In the genomic region with DNA sequence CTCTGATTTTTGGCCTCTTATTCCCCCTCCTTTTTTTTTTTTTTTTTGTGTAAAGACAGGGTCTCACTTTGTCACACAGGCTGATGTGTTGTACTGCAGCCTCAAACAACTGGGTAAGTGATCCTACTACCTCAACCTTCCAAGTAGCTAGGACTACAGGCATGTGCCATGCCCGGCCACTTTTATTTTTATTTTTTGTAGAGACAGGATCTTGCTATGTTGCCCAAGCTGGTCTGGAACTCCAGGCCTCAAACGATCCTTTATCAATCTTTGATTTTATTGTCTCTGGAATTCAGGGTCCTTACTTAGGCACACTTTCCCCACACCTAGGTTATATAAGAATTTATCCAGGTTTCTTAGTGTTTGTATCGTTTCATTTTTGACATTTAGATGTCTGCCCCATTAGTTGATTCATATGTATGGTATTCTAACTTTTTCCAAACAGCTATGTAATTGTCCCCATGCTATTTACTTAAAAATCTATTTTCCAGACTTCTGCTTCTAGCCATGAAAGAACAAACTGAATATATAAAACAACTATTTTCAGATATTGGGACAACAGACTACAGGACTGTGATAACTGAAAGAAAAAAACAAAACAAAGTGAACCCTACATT, we compare ENCODE assay signal across 17 cellular contexts. TPM values are rescaled to one million over a fixed set of nuclear protein-coding genes. Genes with fewer than 3 reads are reported as not detected.
A peak's percentile ranks its signal among the peaks of the same experiment; 100 is the strongest.
DNase-seq lines count a peak whose midpoint lies in the region; ATAC-seq, FAIRE-seq and TF ChIP-seq lines count a peak whose summit lies in the region.
"Had no signal": no experiment of that assay in that cellular context is flagged by ENCODE, and none has a peak within 500 bp of the region (broad histone marks: within the 10 kb centered on the region; RNA-seq: fewer than 3 reads in every experiment).

No MANE protein-coding gene starts in this region.

- H3K9ac ChIP-seq in GM23248 (peak overlapping the region; percentile 68), liver (ENCODE audit: low read depth in 1 of 2, low read length in 2 of 2) (peak overlapping the region in 1 of 2 donors; percentile 3)
- H3K9ac ChIP-seq: KMS-11 had no signal

- peaks cover 3% of the 10 kb centered on the region for H3K36me3 Mint-ChIP-seq in chondrocyte (ENCODE audit: low read depth)

- peak overlapping the region; percentile 79 for H3K4me2 ChIP-seq in GM23248 (ENCODE audit: unreplicated experiment)
- H3K4me2 ChIP-seq: KMS-11 had no signal

- no peak for FAIRE-seq in small intestine (lab: Jason Lieb, UNC)

- peak overlapping the region; percentile 68 for H3K27ac ChIP-seq in 22Rv1
- peak overlapping the region; percentile 82 for H3K27ac ChIP-seq in GM23248
- H3K27ac ChIP-seq in liver (ENCODE audit: low read depth in 1 of 2, low read length in 2 of 2) = peak overlapping the region; percentile 25 to 43
- H3K27ac ChIP-seq in small intestine (ENCODE audit: low read depth in 1 of 2, low read length in 1 of 2) = no peak overlapping the region
- H3K27ac ChIP-seq: KMS-11, ovary had no signal

- no peaks in the 10 kb centered on the region for H3K9me2 ChIP-seq in GM23248 (ENCODE audit: insufficient read depth)

- no peak for ATAC-seq in HG02973 (IDR thresholded peaks at IDR 0.05; ENCODE audit: unreplicated experiment)
- no peak for ATAC-seq in omental fat pad (ENCODE audit: low FRiP score)

- H2AFZ ChIP-seq in GM23248 = peak overlapping the region; percentile 40

- TF ChIP-seq RAD21 in liver (IDR thresholded peaks at IDR 0.05) = no peak

- WGBS in GM23248 (ENCODE audit: low coverage in 1 of 2, low lambda C conversion rate in 2 of 2, missing lambda C conversion rate in 2 of 2), 2 experiments = 22 to 24% methylated on average over 3 of the region's 3 CpGs
- WGBS in liver = 25% methylated on average over 3 of the region's 3 CpGs
- WGBS in small intestine, 3 donors = 28 to 46% (median 38%) methylated on average over 3 of the region's 3 CpGs

- H3K4me3 Mint-ChIP-seq in chondrocyte (ENCODE audit: unreplicated experiment) = peak overlapping the region; percentile 42

- H3K27me3 Mint-ChIP-seq in chondrocyte (ENCODE audit: low read depth) = no peaks in the 10 kb centered on the region

- H3K9me3 ChIP-seq in GM23248 (ENCODE audit: low read depth) = no peaks in the 10 kb centered on the region
- H3K9me3 ChIP-seq in liver (ENCODE audit: control insufficient read depth in 4 of 4, low read length in 3 of 4) = no peaks in the 10 kb centered on the region
- H3K9me3 ChIP-seq in small intestine (ENCODE audit: control insufficient read depth, low read depth) = no peaks in the 10 kb centered on the region
- H3K9me3 ChIP-seq: BE2C, ovary had no signal

- H3K27ac Mint-ChIP-seq in chondrocyte (ENCODE audit: unreplicated experiment) = peak overlapping the region; percentile 91

- peaks cover 34% of the 10 kb centered on the region for H3F3A ChIP-seq in GM23248 (ENCODE audit: insufficient read depth)

- H3K36me3 ChIP-seq in GM23248 (ENCODE audit: low read depth) (no peaks in the 10 kb centered on the region), liver (ENCODE audit: control insufficient read depth in 4 of 4, insufficient read depth in 3 of 4, low read depth in 1 of 4, low read length in 3 of 4) (no peaks in the 10 kb centered on the region), small intestine (ENCODE audit: control insufficient read depth in 2 of 2, insufficient read depth in 2 of 2, low read length in 2 of 2) (no peaks in the 10 kb centered on the region)
- H3K36me3 ChIP-seq: BE2C, ovary had no signal

- peaks cover 30% of the 10 kb centered on the region for H3K4me1 Mint-ChIP-seq in chondrocyte (ENCODE audit: low read depth)

- peak overlapping the region; percentile 69 for H3K4me3 ChIP-seq in GM23248
- H3K4me3 ChIP-seq in liver (ENCODE audit: low read depth in 1 of 3, low read length in 3 of 3) = no peak overlapping the region
- H3K4me3 ChIP-seq in small intestine (ENCODE audit: low read depth in 1 of 2, low read length in 2 of 2) = no peak overlapping the region
- H3K4me3 ChIP-seq: ovary had no signal

- H4K20me1 ChIP-seq in GM23248 (ENCODE audit: insufficient read depth) = no peaks in the 10 kb centered on the region

- H3K27me3 ChIP-seq in GM23248 (replicated peaks; ENCODE audit: insufficient read depth) = no peaks in the 10 kb centered on the region
- no peaks in the 10 kb centered on the region for H3K27me3 ChIP-seq in liver (ENCODE audit: control insufficient read depth in 4 of 4, insufficient read depth in 4 of 4, low read length in 3 of 4)
- no peaks in the 10 kb centered on the region for H3K27me3 ChIP-seq in small intestine (ENCODE audit: control insufficient read depth in 2 of 2, insufficient read depth in 2 of 2, low read length in 2 of 2)
- H3K27me3 ChIP-seq: BE2C, ovary had no signal

- TF ChIP-seq CTCF in 22Rv1 (IDR thresholded peaks at IDR 0.05) (no peak), chondrocyte (IDR thresholded peaks at IDR 0.05) (no peak), liver (IDR thresholded peaks at IDR 0.05; ENCODE audit: low read depth, low read length, missing input control) (no peak), omental fat pad (IDR thresholded peaks at IDR 0.05) (no peak)

- no peaks in the 10 kb centered on the region for H3K9me3 Mint-ChIP-seq in chondrocyte (ENCODE audit: low read depth)

- H3K4me1 ChIP-seq in GM23248 (ENCODE audit: insufficient read depth) (peaks cover 45% of the 10 kb centered on the region), liver (ENCODE audit: control insufficient read depth in 4 of 4, insufficient read depth in 4 of 4, low read length in 3 of 4) (peaks cover 12 to 76% (median 48%) of the 10 kb centered on the region in 4 donors), small intestine (ENCODE audit: control insufficient read depth in 2 of 2, insufficient read depth in 1 of 2, low read depth in 1 of 2, low read length in 1 of 2) (peaks cover 0 to 4% of the 10 kb centered on the region in 2 donors)
- H3K4me1 ChIP-seq: BE2C had no signal

- in situ Hi-C loops in GM23248 (cut with MboI) = no loop called here

- H3K79me2 ChIP-seq in GM23248 (ENCODE audit: insufficient read depth) = peaks cover 93% of the 10 kb centered on the region

- peak; percentile 29 for DNase-seq in GM23248
- no peak for DNase-seq in chondrocyte (ENCODE audit: low spot score)
- no peak for DNase-seq in omental fat pad (ENCODE audit: low spot score)
- DNase-seq in DMS 273 treated with DMSO at 0.1 percent for 48 hours (lab: John Stamatoyannopoulos, UW) = no peak
- no peak for DNase-seq in small intestine
- DNase-seq: activated CD4-positive, alpha-beta T cell treated with anti-CD3 and anti-CD28 coated beads for 1 hour; activated T-cell treated with anti-CD3 and anti-CD28 coated beads, Interleukin-2, amount 50 U/mL, for 48 hours; BE2C; DND-41; NCI-H1436; NCI-H446 treated with DMSO at 0.1 percent for 48 hours; ovary; stimulated activated CD4-positive, alpha-beta T cell treated with anti-CD3 and anti-CD28 coated beads, Interleukin-15, amount 100 ng/mL, for 24 hours had no signal

TF ChIP-seq in liver, 16 proteins besides CTCF, POLR2A, EP300 and RAD21:
- no peak for TF ChIP-seq GABPA (IDR thresholded peaks at IDR 0.05 in 1 of 2, conservative IDR thresholded peaks at IDR 0.05 in 1 of 2)
- TF ChIP-seq YY1 (IDR thresholded peaks at IDR 0.05) = no peak
- TF ChIP-seq HNF4G (IDR thresholded peaks at IDR 0.05) = no peak
- TF ChIP-seq FOXA2 (IDR thresholded peaks at IDR 0.05) = no peak
- no peak for TF ChIP-seq ZBTB33 (IDR thresholded peaks at IDR 0.05)
- no peak for TF ChIP-seq TAF1 (conservative IDR thresholded peaks at IDR 0.05)
- no peak for TF ChIP-seq RXRA (IDR thresholded peaks at IDR 0.05)
- no peak for TF ChIP-seq FOXA1 (IDR thresholded peaks at IDR 0.05)
- no peak for TF ChIP-seq HNF4A (conservative IDR thresholded peaks at IDR 0.05)
- TF ChIP-seq EGR1 (IDR thresholded peaks at IDR 0.05; ENCODE audit: low read depth in 2 of 2) = no peak

RNA-seq across cellular contexts. Expression of gene CMC2, which starts 13.9 kb away (rescaled TPM):
- 49.4 and 64.4 TPM in 2 replicates for total RNA-seq in GM23248 (2014; rRNA removed; shearing (Covaris generic))
- polyA plus RNA-seq in GM23248 (2016; fragmentation: Nextera tagmentation; extraction: Ambion mirVana) (117 and 126 TPM in 2 replicates), liver (10 to 100 TPM; 56.7 to 98.4 TPM), small intestine (100 to 1,000 TPM; 121 to 140 (median 129) TPM)
- total RNA-seq in chondrocyte (42.4 to 61.6 TPM (median 45.8 TPM) in 3 replicates), liver (10 to 100 TPM; 26.2 to 28.3 TPM), omental fat pad (10 to 100 TPM; 32.9 to 43.5 (median 34.0) TPM)

RNA-seq across cellular contexts. Expression of gene CENPN, which starts 14.2 kb away (rescaled TPM):
- 28.3 and 29.2 TPM in 2 replicates for total RNA-seq in GM23248 (2014; rRNA removed; shearing (Covaris generic))
- polyA plus RNA-seq in GM23248 (2016; fragmentation: Nextera tagmentation; extraction: Ambion mirVana) (29.0 and 33.7 TPM in 2 replicates), liver (1 to 10 TPM; 1.8 to 5.9 TPM), small intestine (10 to 100 TPM in 1 of 3 donors, 1 to 10 TPM in 2; 5.8 to 22.9 (median 6.2) TPM)
- total RNA-seq in chondrocyte (9.2 to 14.6 TPM (median 10.8 TPM) in 3 replicates), liver (10 to 100 TPM in 1 of 2 donors, 1 to 10 TPM in 1; 9.9 to 30.8 TPM), omental fat pad (10 to 100 TPM in 1 of 4 donors, 1 to 10 TPM in 3; 4.5 to 12.0 (median 8.4) TPM)

RNA-seq across cellular contexts. Expression of gene ATMIN, which starts 42.9 kb away (rescaled TPM):
- 41.7 and 44.4 TPM in 2 replicates for total RNA-seq in GM23248 (2014; rRNA removed; shearing (Covaris generic))
- polyA plus RNA-seq in GM23248 (2016; fragmentation: Nextera tagmentation; extraction: Ambion mirVana) = 9.8 and 13.2 TPM in 2 replicates
- total RNA-seq in chondrocyte = 27.9 to 34.5 TPM (median 34.4 TPM) in 3 replicates
- 10 to 100 TPM; 15.9 to 17.8 TPM for total RNA-seq in liver
- polyA plus RNA-seq in liver = 1 to 10 TPM; 6.8 to 8.8 TPM
- 10 to 100 TPM; 34.5 to 45.6 (median 37.5) TPM for total RNA-seq in omental fat pad
- 10 to 100 TPM; 13.5 to 17.4 (median 13.8) TPM for polyA plus RNA-seq in small intestine

Comparison
In these comparisons a context has a peak if more than half of its experiments do, and no peak if none do; other contexts are left out.
1. H3K27ac ChIP-seq: peak in 22Rv1 (single experiment), GM23248 (single experiment) and liver (2 of 2); none in small intestine (0 of 2).